ENCODE assay signal across 8 cellular contexts in genomic region chr11:44658451-44658850, GRCh38.
DNase-seq lines count a peak whose midpoint lies in the region; ATAC-seq and TF ChIP-seq lines count a peak whose summit lies in the region.
"Had no signal": no experiment of that assay in that cellular context is flagged by ENCODE, and none has a peak within 500 bp of the region (broad histone marks: within the 10 kb centered on the region; RNA-seq: fewer than 3 reads in every experiment).

No MANE protein-coding gene starts in this region.

- no peak overlapping the region for H4K8ac ChIP-seq in mesendoderm (ENCODE audit: low read depth, low read length)

- ATAC-seq in GM18498 (IDR thresholded peaks at IDR 0.05; ENCODE audit: unreplicated experiment) (no peak), HG02571 (IDR thresholded peaks at IDR 0.05; ENCODE audit: unreplicated experiment) (no peak), GM18861 (IDR thresholded peaks at IDR 0.05; ENCODE audit: unreplicated experiment) (no peak)

- H3K4me3 ChIP-seq in MM.1S (ENCODE audit: low read length) (no peak overlapping the region), mesendoderm (ENCODE audit: low read length) (no peak overlapping the region)
- H3K4me3 ChIP-seq: colonic mucosa had no signal

- H2BK120ac ChIP-seq in mesendoderm (ENCODE audit: low read depth, low read length) = no peak overlapping the region

- H2AFZ ChIP-seq in MM.1S (ENCODE audit: low read length) = no peak overlapping the region

- H3K79me2 ChIP-seq in MM.1S (ENCODE audit: low read length) (no peaks in the 10 kb centered on the region), mesendoderm (ENCODE audit: control insufficient read depth, insufficient read depth, low read length) (no peaks in the 10 kb centered on the region)

- no peaks in the 10 kb centered on the region for H3K79me1 ChIP-seq in mesendoderm (ENCODE audit: low read length)

- H2AK5ac ChIP-seq in mesendoderm (ENCODE audit: low read length) = no peak overlapping the region

- H3K23ac ChIP-seq in mesendoderm (ENCODE audit: low read length) = no peak overlapping the region

- no peak overlapping the region for H4K5ac ChIP-seq in mesendoderm (ENCODE audit: low read length)

- H3K4me2 ChIP-seq in MM.1S (ENCODE audit: low read depth, low read length) (no peak overlapping the region), mesendoderm (ENCODE audit: low read length) (no peak overlapping the region)

- H3K9me3 ChIP-seq in MM.1S (replicated peaks; ENCODE audit: insufficient read depth, low read length) = no peaks in the 10 kb centered on the region
- H3K9me3 ChIP-seq: colonic mucosa had no signal

- H3K27ac ChIP-seq in MM.1S (ENCODE audit: low read length) (no peak overlapping the region), mesendoderm (ENCODE audit: low read depth, low read length) (no peak overlapping the region)
- H3K27ac ChIP-seq: colonic mucosa had no signal

- no peaks in the 10 kb centered on the region for H3F3A ChIP-seq in MM.1S (ENCODE audit: insufficient read depth, low read length)

- no peaks in the 10 kb centered on the region for H3K9me2 ChIP-seq in MM.1S (replicated peaks; ENCODE audit: insufficient read depth, low read length)

- DNase-seq in MM.1S (peak; percentile 34), astrocyte of the hippocampus (ENCODE audit: low read depth, low spot score) (peak; percentile 24), mesendoderm (peak; percentile 57)
- DNase-seq: colonic mucosa had no signal

- no peak overlapping the region for H3K9ac ChIP-seq in MM.1S (ENCODE audit: low read length)
- H3K9ac ChIP-seq in mesendoderm (ENCODE audit: low read length) = no peak overlapping the region

- no CpG with 5 or more reads among the region's 3 CpGs for WGBS in mesendoderm (ENCODE audit: extremely low coverage, insufficient coverage, low lambda C conversion rate)

- H2BK15ac ChIP-seq in mesendoderm (replicated peaks; ENCODE audit: low read depth) = no peak overlapping the region

- no peak overlapping the region for H3K4ac ChIP-seq in mesendoderm (ENCODE audit: low read depth, low read length)

- H4K20me1 ChIP-seq in MM.1S (ENCODE audit: insufficient read depth, low read length) = no peaks in the 10 kb centered on the region

- H3K27me3 ChIP-seq in MM.1S (replicated peaks; ENCODE audit: insufficient read depth, low read length) = no peaks in the 10 kb centered on the region
- H3K27me3 ChIP-seq in mesendoderm (ENCODE audit: insufficient read depth, low read length, poor library complexity) = no peaks in the 10 kb centered on the region

- no peak overlapping the region for H2BK5ac ChIP-seq in mesendoderm (ENCODE audit: low read length)

- no peaks in the 10 kb centered on the region for H3K36me3 ChIP-seq in MM.1S (replicated peaks; ENCODE audit: insufficient read depth, low read length)
- no peaks in the 10 kb centered on the region for H3K36me3 ChIP-seq in mesendoderm (ENCODE audit: control insufficient read depth, insufficient read depth, low read length)
- H3K36me3 ChIP-seq: colonic mucosa had no signal

- H3K4me1 ChIP-seq in MM.1S (ENCODE audit: low read length) (no peaks in the 10 kb centered on the region), mesendoderm (ENCODE audit: control insufficient read depth, low read depth, low read length) (no peaks in the 10 kb centered on the region)
- H3K4me1 ChIP-seq: colonic mucosa had no signal

- TF ChIP-seq CTCF in GM12872 (IDR thresholded peaks at IDR 0.05; ENCODE audit: insufficient read depth, low read depth, low read length) = 0 out of 3 replicates have a peak, but pooled peaks have one; percentile 24
- TF ChIP-seq CTCF in MM.1S (IDR thresholded peaks at IDR 0.05; ENCODE audit: low read length) = peak; percentile 46

- H3K18ac ChIP-seq in mesendoderm (ENCODE audit: low read length) = no peak overlapping the region

- no peak overlapping the region for H3K56ac ChIP-seq in mesendoderm (ENCODE audit: low read length)
